ENCODE assay signal across 8 cellular contexts in genomic region chr14:99729991-99730875, GRCh38. TPM values are rescaled to one million over a fixed set of nuclear protein-coding genes. Genes with fewer than 3 reads are reported as not detected.
A peak's percentile ranks its signal among the peaks of the same experiment; 100 is the strongest.
DNase-seq lines count a peak whose midpoint lies in the region; ATAC-seq and TF ChIP-seq lines count a peak whose summit lies in the region.

No MANE protein-coding gene starts in this region.

- TF ChIP-seq POLR2A in ovary (IDR thresholded peaks at IDR 0.05) = no peak

- H3K36me3 ChIP-seq in ovary (no peaks in the 10 kb centered on the region), tibial artery (no peaks in the 10 kb centered on the region)

- peak; percentile 73 for ATAC-seq in HG03135 (IDR thresholded peaks at IDR 0.05; ENCODE audit: unreplicated experiment)

- H3K9me3 ChIP-seq in ovary (no peaks in the 10 kb centered on the region), tibial artery (no peaks in the 10 kb centered on the region)

- H3K4me3 ChIP-seq in GM12875 (ENCODE audit: low read depth, low read length) = no peak overlapping the region
- H3K4me3 ChIP-seq in ovary = peak overlapping the region; percentile 49
- H3K4me3 ChIP-seq in tibial artery = peak overlapping the region; percentile 50 to 54

- peak; percentile 92 for TF ChIP-seq CTCF in GM12875 (IDR thresholded peaks at IDR 0.05; ENCODE audit: borderline replicate concordance, insufficient read depth, low read depth, low read length)
- TF ChIP-seq CTCF in ovary (IDR thresholded peaks at IDR 0.05) = peak; percentile 80 to 87 (median 82)
- peak; percentile 90 to 92 for TF ChIP-seq CTCF in tibial artery (IDR thresholded peaks at IDR 0.05)

- H3K27me3 ChIP-seq in ovary (no peaks in the 10 kb centered on the region), tibial artery (peaks cover 0 to 29% of the 10 kb centered on the region in 2 donors)

- H3K4me1 ChIP-seq in ovary (ENCODE audit: insufficient read depth) = peaks cover 9% of the 10 kb centered on the region
- H3K4me1 ChIP-seq in tibial artery = peaks cover 0 to 48% (median 20%) of the 10 kb centered on the region in 4 donors

- WGBS in ovary, 3 donors = 4 to 5% (median 5%) methylated on average over 52 to 75 of the region's 75 CpGs

- no peak for TF ChIP-seq EP300 in ovary (IDR thresholded peaks at IDR 0.05)

- DNase-seq in OCI-M2 (lab: John Stamatoyannopoulos, UW; ENCODE audit: unreplicated experiment) (peak; percentile 51), glomerular visceral epithelial cell (ENCODE audit: extremely low spot score) (peak; percentile 49), ovary (peak; percentile 49 to 82 (median 77)), tibial artery (peak in 1 of 2 donors; percentile 81)
- DNase-seq in activated effector memory CD4-positive, alpha-beta T cell treated with anti-CD3 and anti-CD28 coated beads, Interleukin-2, amount 50 U/mL, for 16 hours = peak; percentile 88
- no peak for DNase-seq in NK-92 treated with Interleukin-12 subunit alpha and Interleukin-12 subunit beta, amount 100 ng/mL, for 24 hours (lab: John Stamatoyannopoulos, UW)

- H3K27ac ChIP-seq in ovary (no peak overlapping the region), tibial artery (peak overlapping the region in 1 of 2 donors; percentile 27)

- intact Hi-C loops in ovary (cut with DNase I) = loop anchor here (2.0 to 5.0 kb wide), 6 partner anchors 62 to 157 kb away; partner anchors contain the start of gene EML1 (in 1 of the 4)
- intact Hi-C loops in tibial artery (cut with DNase I; ENCODE audit: low total_unique reads) = loop anchor here (1.0 kb wide), 1 partner anchor 155 kb away; no protein-coding TSS in a partner anchor

RNA-seq across cellular contexts. Expression of gene CYP46A1, which starts 46.1 kb away (rescaled TPM):
- 1 to 10 TPM in 5 of 7 donors, under 1 TPM in 2; 0.48 to 4.9 (median 1.9) TPM for total RNA-seq in ovary
- 1 to 10 TPM; 1.2 TPM for polyA plus RNA-seq in ovary
